In genomic region chr7:154693646-154694045, GRCh38 we compare ENCODE assay signal across 23 cellular contexts.
A peak's percentile ranks its signal among the peaks of the same experiment; 100 is the strongest.
DNase-seq lines count a peak whose midpoint lies in the region; ATAC-seq, FAIRE-seq and TF ChIP-seq lines count a peak whose summit lies in the region.
"Had no signal": no experiment of that assay in that cellular context is flagged by ENCODE, and none has a peak within 500 bp of the region (broad histone marks: within the 10 kb centered on the region; RNA-seq: fewer than 3 reads in every experiment).

No MANE protein-coding gene starts in this region.

- H3K4me1 ChIP-seq in DND-41 (ENCODE audit: insufficient read depth, low read length) = no peaks in the 10 kb centered on the region
- H3K4me1 ChIP-seq in Karpas-422 (ENCODE audit: low read length) = no peaks in the 10 kb centered on the region
- peaks cover 4 to 5% of the 10 kb centered on the region in 2 experiments; a peak in 4 of 5 replicates for H3K4me1 ChIP-seq in K562 (replicated peaks in 1 of 2; ENCODE audit: control insufficient read depth in 2 of 2, insufficient read depth in 2 of 2, low read length in 2 of 2)
- no peaks in the 10 kb centered on the region for H3K4me1 ChIP-seq in neural progenitor cell
- H3K4me1 ChIP-seq: BLaER1, Caco-2, HAP-1 had no signal

- CTCF ChIA-PET in K562 (lab: Yijun Ruan, JAX; ENCODE audit: low intra/inter-chr PET ratio) = no interaction called here

- peak; percentile 73 for FAIRE-seq in K562 (lab: Jason Lieb, UNC)
- FAIRE-seq: HTR-8/SVneo had no signal

- H3K27ac Mint-ChIP-seq in neural progenitor cell = no peak overlapping the region
- H3K27ac Mint-ChIP-seq in activated T-cell treated with anti-CD3 and anti-CD28 coated beads, Interleukin-2, amount 50 U/mL, for 24 hours = no peak overlapping the region
- H3K27ac Mint-ChIP-seq: CD4-positive, alpha-beta memory T cell had no signal

- no TSS peak for BruUV-seq in K562 (replicated peaks; lab: Mats Ljungman, UMichigan)

- H4K20me1 ChIP-seq in DND-41 (ENCODE audit: insufficient read depth, low read length) = no peaks in the 10 kb centered on the region
- no peaks in the 10 kb centered on the region for H4K20me1 ChIP-seq in Karpas-422 (ENCODE audit: insufficient read depth, low read depth, low read length)
- H4K20me1 ChIP-seq in K562 (replicated peaks; ENCODE audit: control insufficient read depth, insufficient read depth, low read length) = no peaks in the 10 kb centered on the region
- no peaks in the 10 kb centered on the region for H4K20me1 ChIP-seq in neural progenitor cell (ENCODE audit: low read depth)
- H4K20me1 ChIP-seq: BLaER1 had no signal

- H3K79me2 ChIP-seq in DND-41 (ENCODE audit: insufficient read depth, low read length) = no peaks in the 10 kb centered on the region
- no peaks in the 10 kb centered on the region for H3K79me2 ChIP-seq in Karpas-422 (ENCODE audit: low read length)
- H3K79me2 ChIP-seq in K562 (ENCODE audit: control insufficient read depth, insufficient read depth, low read length) = no peaks in the 10 kb centered on the region
- no peaks in the 10 kb centered on the region for H3K79me2 ChIP-seq in neural progenitor cell (ENCODE audit: low read depth)

- peak in 1 of 2 experiments; percentile 31; a peak in 2 of 4 replicates for TF ChIP-seq RAD21 in K562 (CRISPR knock-in tag; conservative IDR thresholded peaks at IDR 0.05 in 1 of 2, IDR thresholded peaks at IDR 0.05 in 1 of 2)

- H2AFZ ChIP-seq in DND-41 (ENCODE audit: low read depth, low read length) = no peak overlapping the region
- H2AFZ ChIP-seq in Karpas-422 (ENCODE audit: low read length) = no peak overlapping the region
- peak overlapping the region; percentile 30 for H2AFZ ChIP-seq in K562 (ENCODE audit: low read depth, low read length)
- no peak overlapping the region for H2AFZ ChIP-seq in neural progenitor cell (replicated peaks)
- H2AFZ ChIP-seq: GM23248 had no signal

- H3K9ac ChIP-seq in DND-41 (ENCODE audit: low read depth, low read length) (no peak overlapping the region), Karpas-422 (ENCODE audit: low read length) (no peak overlapping the region), K562 (ENCODE audit: insufficient read depth in 1 of 2, low read depth in 2 of 2, low read length in 2 of 2) (no peak overlapping the region), neural progenitor cell (no peak overlapping the region)
- H3K9ac ChIP-seq: BLaER1, GM23248 had no signal

- H3K27me3 ChIP-seq in DND-41 (ENCODE audit: insufficient read depth, low read length, poor library complexity) (no peaks in the 10 kb centered on the region), Karpas-422 (ENCODE audit: low read length) (no peaks in the 10 kb centered on the region), K562 (ENCODE audit: control insufficient read depth in 2 of 2, insufficient read depth in 2 of 2, low read length in 2 of 2) (peaks cover 0 to 7% of the 10 kb centered on the region in 2 experiments; a peak in 1 of 5 replicates), neural progenitor cell (no peaks in the 10 kb centered on the region)
- H3K27me3 ChIP-seq: BLaER1 had no signal

- H3K9me1 ChIP-seq in K562 (ENCODE audit: control insufficient read depth, insufficient read depth, low read length) = no peaks in the 10 kb centered on the region

- no peak for TF ChIP-seq POLR2A in K562 (conservative IDR thresholded peaks at IDR 0.05)

- intact Hi-C loops in K562 (cut with micrococcal nuclease) = no loop called here

- ATAC-seq in DND-41 (ENCODE audit: insufficient read depth, low read depth) = peak; percentile 44; the same call in 1 of the 3 replicates
- peak; percentile 85 for ATAC-seq in K562
- ATAC-seq in GM19463 (IDR thresholded peaks at IDR 0.05; ENCODE audit: unreplicated experiment) = no peak
- ATAC-seq: SK-N-SH treated with all-trans-retinoic acid at 6 μM for 48 hours had no signal

- in situ Hi-C loops in K562 (cut with MboI) = no loop called here

- H3K9me3 ChIP-seq in DND-41 (ENCODE audit: insufficient read depth, low read length, severe bottlenecking) = no peaks in the 10 kb centered on the region
- H3K9me3 ChIP-seq in Karpas-422 (ENCODE audit: low read length) = no peaks in the 10 kb centered on the region
- no peaks in the 10 kb centered on the region for H3K9me3 ChIP-seq in K562 (replicated peaks; ENCODE audit: control insufficient read depth, insufficient read depth, low read depth, low read length)
- H3K9me3 ChIP-seq in neural progenitor cell (ENCODE audit: low read depth) = no peaks in the 10 kb centered on the region
- H3K9me3 ChIP-seq: BLaER1, Caco-2, HAP-1 had no signal

- no peak for TF ChIP-seq EP300 in K562 (IDR thresholded peaks at IDR 0.05; ENCODE audit: low read length)

- POLR2A ChIA-PET in K562 (lab: Yijun Ruan, JAX) = no interaction called here

- no peak overlapping the region for H3K27ac ChIP-seq in DND-41 (ENCODE audit: low read length)
- H3K27ac ChIP-seq in Karpas-422 (ENCODE audit: low read length) = no peak overlapping the region
- no peak overlapping the region for H3K27ac ChIP-seq in K562 (ENCODE audit: extremely low read depth, low read depth, low read length)
- no peak overlapping the region for H3K27ac ChIP-seq in neural progenitor cell
- H3K27ac ChIP-seq: BLaER1, GM23248 had no signal

- TF ChIP-seq CTCF in DND-41 (IDR thresholded peaks at IDR 0.05; ENCODE audit: borderline replicate concordance, extremely low read depth, low read length, poor library complexity, severe bottlenecking) (peak; percentile 15), K562 (IDR thresholded peaks at IDR 0.05 in 2 of 3, conservative IDR thresholded peaks at IDR 0.05 in 1 of 3; ENCODE audit: insufficient read depth in 2 of 3, low read depth in 1 of 3, low read length in 3 of 3) (peak; percentile 52 to 67 (median 61); a peak in 5 of 6 replicates), neural progenitor cell (IDR thresholded peaks at IDR 0.05) (peak; percentile 5)

- DNase-seq in DND-41 (no peak), Karpas-422 (peak; percentile 43), K562 (ENCODE audit: extremely low read depth in 1 of 4, low spot score in 3 of 4) (peak in 2 of 4 experiments; percentile 51 to 52), neural progenitor cell (ENCODE audit: low spot score) (no peak)
- DNase-seq in activated CD4-positive, alpha-beta T cell treated with anti-CD3 and anti-CD28 coated beads for 4 hours = no peak
- DNase-seq in activated T-cell treated with anti-CD3 and anti-CD28 coated beads, Interleukin-2, amount 50 U/mL, for 24 hours = no peak
- DNase-seq: Caco-2; CD4-positive, alpha-beta memory T cell; DMS153; GDM1; GM23248; IMR-90; Kasumi-1; NCI-H1048; NCI-H1436; NCI-H187 treated with DMSO at 0.1 percent for 48 hours; NCI-H2227 treated with DMSO at 0.1 percent for 48 hours; NCI-H510A had no signal

- H3K9me3 Mint-ChIP-seq in neural progenitor cell = no peaks in the 10 kb centered on the region
- no peaks in the 10 kb centered on the region for H3K9me3 Mint-ChIP-seq in activated T-cell treated with anti-CD3 and anti-CD28 coated beads, Interleukin-2, amount 50 U/mL, for 24 hours

- no peak overlapping the region for H3K4me2 ChIP-seq in DND-41 (ENCODE audit: insufficient read depth, low read length)
- no peak overlapping the region for H3K4me2 ChIP-seq in Karpas-422 (ENCODE audit: low read depth, low read length, poor library complexity, severe bottlenecking)
- H3K4me2 ChIP-seq in K562 (ENCODE audit: insufficient read depth, low read length) = no peak overlapping the region
- H3K4me2 ChIP-seq in neural progenitor cell = no peak overlapping the region
- H3K4me2 ChIP-seq: BLaER1 had no signal

- H3K27me3 Mint-ChIP-seq in neural progenitor cell (ENCODE audit: insufficient read depth, low read depth) = peaks cover 2% of the 10 kb centered on the region
- H3K27me3 Mint-ChIP-seq in activated T-cell treated with anti-CD3 and anti-CD28 coated beads, Interleukin-2, amount 50 U/mL, for 24 hours = no peaks in the 10 kb centered on the region

- H3K4me1 Mint-ChIP-seq in neural progenitor cell = no peaks in the 10 kb centered on the region
- H3K4me1 Mint-ChIP-seq in activated T-cell treated with anti-CD3 and anti-CD28 coated beads, Interleukin-2, amount 50 U/mL, for 24 hours (ENCODE audit: low read depth) = no peaks in the 10 kb centered on the region
- H3K4me1 Mint-ChIP-seq: CD4-positive, alpha-beta memory T cell had no signal

- H3K4me3 Mint-ChIP-seq in neural progenitor cell = no peak overlapping the region
- H3K4me3 Mint-ChIP-seq in activated T-cell treated with anti-CD3 and anti-CD28 coated beads, Interleukin-2, amount 50 U/mL, for 24 hours = no peak overlapping the region
- H3K4me3 Mint-ChIP-seq: CD4-positive, alpha-beta memory T cell had no signal

- H3K36me3 ChIP-seq in DND-41 (ENCODE audit: insufficient read depth, low read length) (no peaks in the 10 kb centered on the region), Karpas-422 (ENCODE audit: insufficient read depth, low read length) (no peaks in the 10 kb centered on the region), K562 (ENCODE audit: control insufficient read depth, insufficient read depth, low read length) (no peaks in the 10 kb centered on the region), neural progenitor cell (no peaks in the 10 kb centered on the region)
- H3K36me3 ChIP-seq: BLaER1, HAP-1 had no signal

- WGBS in K562 (ENCODE audit: insufficient coverage, low coverage, missing lambda C conversion rate) = 15% methylated on average over 4 of the region's 4 CpGs

- no peaks in the 10 kb centered on the region for H3F3A ChIP-seq in neural progenitor cell (ENCODE audit: low read depth)

- no peaks in the 10 kb centered on the region for H3K36me3 Mint-ChIP-seq in neural progenitor cell
- H3K36me3 Mint-ChIP-seq in activated T-cell treated with anti-CD3 and anti-CD28 coated beads, Interleukin-2, amount 50 U/mL, for 24 hours (ENCODE audit: low read depth) = no peaks in the 10 kb centered on the region
- H3K36me3 Mint-ChIP-seq: CD4-positive, alpha-beta memory T cell had no signal

- H3K4me3 ChIP-seq in DND-41 (ENCODE audit: low read depth in 1 of 2, low read length in 2 of 2) (no peak overlapping the region), Karpas-422 (ENCODE audit: low read length) (no peak overlapping the region), K562 (no peak overlapping the region), neural progenitor cell (no peak overlapping the region)
- H3K4me3 ChIP-seq: BLaER1, GM23248, HAP-1 had no signal

- no peaks in the 10 kb centered on the region for H3K9me2 ChIP-seq in Karpas-422 (replicated peaks; ENCODE audit: insufficient read depth, low read length)

TF ChIP-seq in K562, 482 proteins besides CTCF, POLR2A, EP300 and RAD21 (continues in another document):
- TF ChIP-seq BHLHE40 (IDR thresholded peaks at IDR 0.05; ENCODE audit: low read length) = 0 out of 2 replicates have a peak, but pooled peaks have one; percentile 12
- TF ChIP-seq E2F6 (IDR thresholded peaks at IDR 0.05; ENCODE audit: borderline replicate concordance in 1 of 2, extremely low read depth in 1 of 2, insufficient read depth in 1 of 2, insufficient read length in 1 of 2, low read depth in 1 of 2, low read length in 1 of 2, poor library complexity in 1 of 2, severe bottlenecking in 1 of 2) = peak in 1 of 2 experiments; percentile 6

Comparison
In these comparisons a context has a peak if more than half of its experiments do, and no peak if none do; other contexts are left out.
1. CTCF ChIP-seq: peak in every context shown above with its lines; median percentile 61 in K562; 15 in DND-41; 5 in neural progenitor cell.